1 cellular context compared by ENCODE assay signal in the genomic region with DNA sequence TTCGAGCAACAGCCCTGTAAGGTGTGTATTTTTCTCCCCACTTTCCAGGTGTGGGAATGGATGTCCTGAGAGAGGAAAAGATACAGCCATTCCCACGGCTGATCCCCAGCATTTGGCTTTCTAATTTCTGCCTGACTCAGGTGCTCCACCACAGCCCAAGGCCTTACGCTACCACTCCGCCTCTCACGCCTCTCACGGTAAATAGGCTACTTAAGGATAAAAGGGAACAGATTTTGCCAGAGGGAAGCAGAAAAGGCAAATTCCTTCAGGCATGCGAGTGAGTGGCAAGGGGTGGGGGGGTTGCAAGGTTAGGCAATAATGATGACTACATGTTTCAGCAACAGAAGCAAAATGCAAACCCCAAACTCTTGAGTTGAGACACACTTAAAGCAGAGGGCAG.
TF ChIP-seq lines count a peak whose summit lies in the region.

No MANE protein-coding gene starts in this region.

TF ChIP-seq in GM23338, 12 proteins besides CTCF, POLR2A, EP300 and RAD21 (continued from another document):
- TF ChIP-seq, protein P1, sequence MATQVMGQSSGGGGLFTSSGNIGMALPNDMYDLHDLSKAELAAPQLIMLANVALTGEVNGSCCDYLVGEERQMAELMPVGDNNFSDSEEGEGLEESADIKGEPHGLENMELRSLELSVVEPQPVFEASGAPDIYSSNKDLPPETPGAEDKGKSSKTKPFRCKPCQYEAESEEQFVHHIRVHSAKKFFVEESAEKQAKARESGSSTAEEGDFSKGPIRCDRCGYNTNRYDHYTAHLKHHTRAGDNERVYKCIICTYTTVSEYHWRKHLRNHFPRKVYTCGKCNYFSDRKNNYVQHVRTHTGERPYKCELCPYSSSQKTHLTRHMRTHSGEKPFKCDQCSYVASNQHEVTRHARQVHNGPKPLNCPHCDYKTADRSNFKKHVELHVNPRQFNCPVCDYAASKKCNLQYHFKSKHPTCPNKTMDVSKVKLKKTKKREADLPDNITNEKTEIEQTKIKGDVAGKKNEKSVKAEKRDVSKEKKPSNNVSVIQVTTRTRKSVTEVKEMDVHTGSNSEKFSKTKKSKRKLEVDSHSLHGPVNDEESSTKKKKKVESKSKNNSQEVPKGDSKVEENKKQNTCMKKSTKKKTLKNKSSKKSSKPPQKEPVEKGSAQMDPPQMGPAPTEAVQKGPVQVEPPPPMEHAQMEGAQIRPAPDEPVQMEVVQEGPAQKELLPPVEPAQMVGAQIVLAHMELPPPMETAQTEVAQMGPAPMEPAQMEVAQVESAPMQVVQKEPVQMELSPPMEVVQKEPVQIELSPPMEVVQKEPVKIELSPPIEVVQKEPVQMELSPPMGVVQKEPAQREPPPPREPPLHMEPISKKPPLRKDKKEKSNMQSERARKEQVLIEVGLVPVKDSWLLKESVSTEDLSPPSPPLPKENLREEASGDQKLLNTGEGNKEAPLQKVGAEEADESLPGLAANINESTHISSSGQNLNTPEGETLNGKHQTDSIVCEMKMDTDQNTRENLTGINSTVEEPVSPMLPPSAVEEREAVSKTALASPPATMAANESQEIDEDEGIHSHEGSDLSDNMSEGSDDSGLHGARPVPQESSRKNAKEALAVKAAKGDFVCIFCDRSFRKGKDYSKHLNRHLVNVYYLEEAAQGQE (IDR thresholded peaks at IDR 0.05; ENCODE audit: unreplicated experiment) = no peak
- no peak for TF ChIP-seq JUNB (IDR thresholded peaks at IDR 0.05; ENCODE audit: unreplicated experiment)
